ENCODE assay signal across 1 cellular context in the genomic region with DNA sequence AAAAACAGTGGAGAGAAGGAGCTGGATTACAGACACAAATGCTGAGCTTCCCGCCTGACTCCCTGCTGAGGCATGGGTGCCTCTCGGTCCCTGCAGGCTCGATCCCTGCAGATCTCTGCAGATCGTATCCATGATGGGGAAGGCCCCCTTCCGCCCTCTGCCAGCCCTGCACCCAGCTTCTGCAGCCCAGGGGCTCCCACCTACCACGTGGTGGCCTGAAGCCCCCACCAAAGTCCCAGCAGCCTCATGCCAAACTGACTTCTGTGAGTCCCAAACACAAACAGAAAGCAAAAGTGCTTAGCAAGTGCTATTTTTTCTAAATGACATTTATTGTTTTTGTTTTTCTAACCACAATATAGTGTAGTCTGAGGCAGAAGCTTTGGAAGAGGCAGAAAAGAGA.
TF ChIP-seq lines count a peak whose summit lies in the region.

No MANE protein-coding gene starts in this region.

TF ChIP-seq in HepG2, 621 proteins besides CTCF, POLR2A, EP300 and RAD21 (continued from another document):
- TF ChIP-seq, protein P1, sequence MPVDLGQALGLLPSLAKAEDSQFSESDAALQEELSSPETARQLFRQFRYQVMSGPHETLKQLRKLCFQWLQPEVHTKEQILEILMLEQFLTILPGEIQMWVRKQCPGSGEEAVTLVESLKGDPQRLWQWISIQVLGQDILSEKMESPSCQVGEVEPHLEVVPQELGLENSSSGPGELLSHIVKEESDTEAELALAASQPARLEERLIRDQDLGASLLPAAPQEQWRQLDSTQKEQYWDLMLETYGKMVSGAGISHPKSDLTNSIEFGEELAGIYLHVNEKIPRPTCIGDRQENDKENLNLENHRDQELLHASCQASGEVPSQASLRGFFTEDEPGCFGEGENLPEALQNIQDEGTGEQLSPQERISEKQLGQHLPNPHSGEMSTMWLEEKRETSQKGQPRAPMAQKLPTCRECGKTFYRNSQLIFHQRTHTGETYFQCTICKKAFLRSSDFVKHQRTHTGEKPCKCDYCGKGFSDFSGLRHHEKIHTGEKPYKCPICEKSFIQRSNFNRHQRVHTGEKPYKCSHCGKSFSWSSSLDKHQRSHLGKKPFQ (CRISPR knock-in tag; IDR thresholded peaks at IDR 0.05; ENCODE audit: insufficient replicate concordance): no peak
- no peak for TF ChIP-seq CSRNP2 (CRISPR knock-in tag; conservative IDR thresholded peaks at IDR 0.05; ENCODE audit: low read depth)
- TF ChIP-seq ZNF879 (CRISPR knock-in tag; IDR thresholded peaks at IDR 0.05): no peak
- no peak for TF ChIP-seq ISL2 (CRISPR knock-in tag; IDR thresholded peaks at IDR 0.05)
- TF ChIP-seq FOXA3 (CRISPR knock-in tag; IDR thresholded peaks at IDR 0.05): no peak
